20 cellular contexts compared by ENCODE assay signal in genomic region chrX:119007189-119007770, GRCh38.
"Had no signal": no experiment of that assay in that cellular context is flagged by ENCODE, and none has a peak within 500 bp of the region (broad histone marks: within the 10 kb centered on the region; RNA-seq: fewer than 3 reads in every experiment).

No MANE protein-coding gene starts in this region.

- H3K27ac Mint-ChIP-seq: activated B cell treated with CpG ODN at 0.5 μM for 24 hours; activated CD4-positive, alpha-beta memory T cell treated with anti-CD3 and anti-CD28 coated beads for 36 hours; activated CD4-positive, alpha-beta T cell treated with anti-CD3 and anti-CD28 coated beads, Interleukin-2, amount 10 ng/mL, durations not matched to agents 24 days and 14 days; activated CD8-positive, alpha-beta T cell treated with anti-CD3 and anti-CD28 coated beads for 36 hours; activated naive CD4-positive, alpha-beta T cell treated with anti-CD3 and anti-CD28 coated beads for 36 hours; activated naive CD4-positive, alpha-beta T cell treated with anti-CD3 and anti-CD28 coated beads, Interleukin-2, amount 50 U/mL, for 72 hours; activated naive CD8-positive, alpha-beta T cell treated with anti-CD3 and anti-CD28 coated beads for 36 hours; activated T-cell treated with anti-CD3 and anti-CD28 coated beads, Interleukin-2, amount 50 U/mL, for 72 hours; activated T-helper 1 cell treated with anti-CD3 and anti-CD28 coated beads, Interleukin-12 subunit alpha, Interleukin-12 subunit beta, Interleukin-2, Interleukin-4 antibody, amounts not matched to agents 30 ng/mL and 10 ng/mL and 1 ng/mL, durations not matched to agents 14 hours and 24 hours and 36 hours; activated T-helper 17 cell treated with anti-CD3 and anti-CD28 coated beads, Interleukin-2, amount 50 U/mL, for 72 hours; T-helper 1 cell treated with Interleukin-12 subunit alpha and Interleukin-12 subunit beta and Interleukin-4 antibody, amounts not matched to agents 30 μg/mL and 1 μg/mL, for 36 hours; T-helper 2 cell treated with Interferon-gamma antibody and Interleukin-4, amounts not matched to agents 5 μg/mL and 100 μg/mL, for 36 hours had no signal

- H3K9me3 ChIP-seq: adrenal gland, body of pancreas, breast epithelium had no signal

- H3K27ac ChIP-seq: adrenal gland, body of pancreas, brain microvascular endothelial cell, breast epithelium, VCaP had no signal

- H3K27me3 Mint-ChIP-seq: activated CD4-positive, alpha-beta memory T cell treated with anti-CD3 and anti-CD28 coated beads for 36 hours; activated CD4-positive, alpha-beta T cell treated with anti-CD3 and anti-CD28 coated beads, Interleukin-2, amount 10 ng/mL, durations not matched to agents 24 days and 14 days; activated CD8-positive, alpha-beta T cell treated with anti-CD3 and anti-CD28 coated beads for 36 hours; activated naive CD8-positive, alpha-beta T cell treated with anti-CD3 and anti-CD28 coated beads for 36 hours; activated T-helper 17 cell treated with anti-CD3 and anti-CD28 coated beads, Interleukin-2, amount 50 U/mL, for 72 hours had no signal

- ATAC-seq: activated naive CD4-positive, alpha-beta T cell treated with anti-CD3 and anti-CD28 coated beads, Interleukin-2, amount 50 U/mL, for 72 hours; activated T-cell treated with anti-CD3 and anti-CD28 coated beads, Interleukin-2, amount 50 U/mL, for 4 hours; activated T-cell treated with anti-CD3 and anti-CD28 coated beads, Interleukin-2, amount 50 U/mL, for 72 hours; activated T-helper 17 cell treated with anti-CD3 and anti-CD28 coated beads, Interleukin-2, amount 50 U/mL, for 72 hours; body of pancreas had no signal

- H3K4me1 ChIP-seq: body of pancreas, breast epithelium had no signal

- H3K4me1 Mint-ChIP-seq: activated B cell treated with CpG ODN at 0.5 μM for 24 hours; activated CD4-positive, alpha-beta T cell treated with anti-CD3 and anti-CD28 coated beads, Interleukin-2, amount 10 ng/mL, durations not matched to agents 24 days and 14 days; activated naive CD8-positive, alpha-beta T cell treated with anti-CD3 and anti-CD28 coated beads for 36 hours; activated T-helper 17 cell treated with anti-CD3 and anti-CD28 coated beads, Interleukin-2, amount 50 U/mL, for 72 hours had no signal

- H3K9me3 Mint-ChIP-seq: activated B cell treated with CpG ODN at 0.5 μM for 24 hours; activated CD4-positive, alpha-beta memory T cell treated with anti-CD3 and anti-CD28 coated beads for 36 hours; activated CD4-positive, alpha-beta T cell treated with anti-CD3 and anti-CD28 coated beads, Interleukin-2, amount 10 ng/mL, durations not matched to agents 24 days and 14 days; activated CD8-positive, alpha-beta T cell treated with anti-CD3 and anti-CD28 coated beads for 36 hours; activated naive CD4-positive, alpha-beta T cell treated with anti-CD3 and anti-CD28 coated beads for 36 hours; activated naive CD4-positive, alpha-beta T cell treated with anti-CD3 and anti-CD28 coated beads, Interleukin-2, amount 50 U/mL, for 72 hours; activated naive CD8-positive, alpha-beta T cell treated with anti-CD3 and anti-CD28 coated beads for 36 hours; activated T-cell treated with anti-CD3 and anti-CD28 coated beads, Interleukin-2, amount 50 U/mL, for 4 hours; activated T-cell treated with anti-CD3 and anti-CD28 coated beads, Interleukin-2, amount 50 U/mL, for 72 hours; activated T-helper 1 cell treated with anti-CD3 and anti-CD28 coated beads, Interleukin-12 subunit alpha, Interleukin-12 subunit beta, Interleukin-2, Interleukin-4 antibody, amounts not matched to agents 30 ng/mL and 10 ng/mL and 1 ng/mL, durations not matched to agents 14 hours and 24 hours and 36 hours; activated T-helper 17 cell treated with anti-CD3 and anti-CD28 coated beads, Interleukin-2, amount 50 U/mL, for 72 hours; T-helper 1 cell treated with Interleukin-12 subunit alpha and Interleukin-12 subunit beta and Interleukin-4 antibody, amounts not matched to agents 30 μg/mL and 1 μg/mL, for 36 hours; T-helper 2 cell treated with Interferon-gamma antibody and Interleukin-4, amounts not matched to agents 5 μg/mL and 100 μg/mL, for 36 hours had no signal

- H3K36me3 ChIP-seq: adrenal gland, brain microvascular endothelial cell, breast epithelium had no signal

- H3K4me3 ChIP-seq: adrenal gland, body of pancreas, breast epithelium had no signal

- H3K27me3 ChIP-seq: body of pancreas, brain microvascular endothelial cell had no signal

- DNase-seq: activated T-cell treated with anti-CD3 and anti-CD28 coated beads for 4 hours, aorta had no signal

- H3K4me3 Mint-ChIP-seq: activated B cell treated with CpG ODN at 0.5 μM for 24 hours; activated CD4-positive, alpha-beta memory T cell treated with anti-CD3 and anti-CD28 coated beads for 36 hours; activated CD4-positive, alpha-beta T cell treated with anti-CD3 and anti-CD28 coated beads, Interleukin-2, amount 10 ng/mL, durations not matched to agents 24 days and 14 days; activated CD8-positive, alpha-beta T cell treated with anti-CD3 and anti-CD28 coated beads for 36 hours; activated naive CD4-positive, alpha-beta T cell treated with anti-CD3 and anti-CD28 coated beads for 36 hours; activated naive CD8-positive, alpha-beta T cell treated with anti-CD3 and anti-CD28 coated beads for 36 hours; activated T-cell treated with anti-CD3 and anti-CD28 coated beads, Interleukin-2, amount 50 U/mL, for 4 hours; activated T-cell treated with anti-CD3 and anti-CD28 coated beads, Interleukin-2, amount 50 U/mL, for 72 hours; activated T-helper 1 cell treated with anti-CD3 and anti-CD28 coated beads, Interleukin-12 subunit alpha, Interleukin-12 subunit beta, Interleukin-2, Interleukin-4 antibody, amounts not matched to agents 30 ng/mL and 10 ng/mL and 1 ng/mL, durations not matched to agents 14 hours and 24 hours and 36 hours; activated T-helper 17 cell treated with anti-CD3 and anti-CD28 coated beads, Interleukin-2, amount 50 U/mL, for 72 hours; T-helper 1 cell treated with Interleukin-12 subunit alpha and Interleukin-12 subunit beta and Interleukin-4 antibody, amounts not matched to agents 30 μg/mL and 1 μg/mL, for 36 hours; T-helper 2 cell treated with Interferon-gamma antibody and Interleukin-4, amounts not matched to agents 5 μg/mL and 100 μg/mL, for 36 hours had no signal
